Comparison of ENCODE assay signal across 1 cellular context in the genomic region with DNA sequence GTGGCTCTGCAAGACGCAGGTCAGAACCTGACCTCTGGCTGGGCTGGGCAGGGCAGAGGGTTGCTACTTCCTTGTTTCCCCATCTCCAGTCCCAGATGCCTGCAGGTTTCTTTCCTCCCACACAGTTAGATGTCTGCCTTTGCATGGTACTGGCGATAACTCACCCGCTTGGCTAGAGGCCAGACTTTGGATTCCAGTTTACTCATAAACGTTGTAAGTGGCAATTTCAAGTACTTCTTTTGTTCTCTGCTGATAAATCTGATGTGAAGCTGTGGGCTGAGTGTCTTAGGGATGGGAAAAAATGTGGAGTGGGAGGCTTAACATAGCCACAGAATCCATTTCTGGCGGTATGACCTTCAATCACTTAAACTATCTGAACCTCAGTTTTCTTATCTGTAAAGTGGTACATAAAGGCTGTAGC.
TF ChIP-seq lines count a peak whose summit lies in the region.

No MANE protein-coding gene starts in this region.

TF ChIP-seq in HEK293, 187 proteins besides CTCF, POLR2A, EP300 and RAD21 (continued from another document and continues in another):
- TF ChIP-seq, protein P1, sequence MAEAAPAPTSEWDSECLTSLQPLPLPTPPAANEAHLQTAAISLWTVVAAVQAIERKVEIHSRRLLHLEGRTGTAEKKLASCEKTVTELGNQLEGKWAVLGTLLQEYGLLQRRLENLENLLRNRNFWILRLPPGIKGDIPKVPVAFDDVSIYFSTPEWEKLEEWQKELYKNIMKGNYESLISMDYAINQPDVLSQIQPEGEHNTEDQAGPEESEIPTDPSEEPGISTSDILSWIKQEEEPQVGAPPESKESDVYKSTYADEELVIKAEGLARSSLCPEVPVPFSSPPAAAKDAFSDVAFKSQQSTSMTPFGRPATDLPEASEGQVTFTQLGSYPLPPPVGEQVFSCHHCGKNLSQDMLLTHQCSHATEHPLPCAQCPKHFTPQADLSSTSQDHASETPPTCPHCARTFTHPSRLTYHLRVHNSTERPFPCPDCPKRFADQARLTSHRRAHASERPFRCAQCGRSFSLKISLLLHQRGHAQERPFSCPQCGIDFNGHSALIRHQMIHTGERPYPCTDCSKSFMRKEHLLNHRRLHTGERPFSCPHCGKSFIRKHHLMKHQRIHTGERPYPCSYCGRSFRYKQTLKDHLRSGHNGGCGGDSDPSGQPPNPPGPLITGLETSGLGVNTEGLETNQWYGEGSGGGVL (tag by site-specific recombination; IDR thresholded peaks at IDR 0.05) = peak; percentile 43; the same call in 1 of the 2 replicates
- no peak for TF ChIP-seq ZNF510 (tag by site-specific recombination; IDR thresholded peaks at IDR 0.05; ENCODE audit: insufficient replicate concordance)
- TF ChIP-seq YY1 (tag by site-specific recombination; IDR thresholded peaks at IDR 0.05) = no peak
- TF ChIP-seq ZNF660 (tag by site-specific recombination; IDR thresholded peaks at IDR 0.05) = peak; percentile 70; the same call in 1 of the 2 replicates
- TF ChIP-seq ZNF184 (tag by site-specific recombination; IDR thresholded peaks at IDR 0.05) = no peak
- no peak for TF ChIP-seq ZNF121 (tag by site-specific recombination; IDR thresholded peaks at IDR 0.05)
- TF ChIP-seq, protein P2, sequence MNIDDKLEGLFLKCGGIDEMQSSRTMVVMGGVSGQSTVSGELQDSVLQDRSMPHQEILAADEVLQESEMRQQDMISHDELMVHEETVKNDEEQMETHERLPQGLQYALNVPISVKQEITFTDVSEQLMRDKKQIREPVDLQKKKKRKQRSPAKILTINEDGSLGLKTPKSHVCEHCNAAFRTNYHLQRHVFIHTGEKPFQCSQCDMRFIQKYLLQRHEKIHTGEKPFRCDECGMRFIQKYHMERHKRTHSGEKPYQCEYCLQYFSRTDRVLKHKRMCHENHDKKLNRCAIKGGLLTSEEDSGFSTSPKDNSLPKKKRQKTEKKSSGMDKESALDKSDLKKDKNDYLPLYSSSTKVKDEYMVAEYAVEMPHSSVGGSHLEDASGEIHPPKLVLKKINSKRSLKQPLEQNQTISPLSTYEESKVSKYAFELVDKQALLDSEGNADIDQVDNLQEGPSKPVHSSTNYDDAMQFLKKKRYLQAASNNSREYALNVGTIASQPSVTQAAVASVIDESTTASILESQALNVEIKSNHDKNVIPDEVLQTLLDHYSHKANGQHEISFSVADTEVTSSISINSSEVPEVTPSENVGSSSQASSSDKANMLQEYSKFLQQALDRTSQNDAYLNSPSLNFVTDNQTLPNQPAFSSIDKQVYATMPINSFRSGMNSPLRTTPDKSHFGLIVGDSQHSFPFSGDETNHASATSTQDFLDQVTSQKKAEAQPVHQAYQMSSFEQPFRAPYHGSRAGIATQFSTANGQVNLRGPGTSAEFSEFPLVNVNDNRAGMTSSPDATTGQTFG (tag by site-specific recombination; IDR thresholded peaks at IDR 0.05; ENCODE audit: borderline replicate concordance) = no peak
- no peak for TF ChIP-seq ZNF501 (tag by site-specific recombination; IDR thresholded peaks at IDR 0.05)
- no peak for TF ChIP-seq ZNF433 (tag by site-specific recombination; IDR thresholded peaks at IDR 0.05; ENCODE audit: low read depth)
- TF ChIP-seq, protein P3, sequence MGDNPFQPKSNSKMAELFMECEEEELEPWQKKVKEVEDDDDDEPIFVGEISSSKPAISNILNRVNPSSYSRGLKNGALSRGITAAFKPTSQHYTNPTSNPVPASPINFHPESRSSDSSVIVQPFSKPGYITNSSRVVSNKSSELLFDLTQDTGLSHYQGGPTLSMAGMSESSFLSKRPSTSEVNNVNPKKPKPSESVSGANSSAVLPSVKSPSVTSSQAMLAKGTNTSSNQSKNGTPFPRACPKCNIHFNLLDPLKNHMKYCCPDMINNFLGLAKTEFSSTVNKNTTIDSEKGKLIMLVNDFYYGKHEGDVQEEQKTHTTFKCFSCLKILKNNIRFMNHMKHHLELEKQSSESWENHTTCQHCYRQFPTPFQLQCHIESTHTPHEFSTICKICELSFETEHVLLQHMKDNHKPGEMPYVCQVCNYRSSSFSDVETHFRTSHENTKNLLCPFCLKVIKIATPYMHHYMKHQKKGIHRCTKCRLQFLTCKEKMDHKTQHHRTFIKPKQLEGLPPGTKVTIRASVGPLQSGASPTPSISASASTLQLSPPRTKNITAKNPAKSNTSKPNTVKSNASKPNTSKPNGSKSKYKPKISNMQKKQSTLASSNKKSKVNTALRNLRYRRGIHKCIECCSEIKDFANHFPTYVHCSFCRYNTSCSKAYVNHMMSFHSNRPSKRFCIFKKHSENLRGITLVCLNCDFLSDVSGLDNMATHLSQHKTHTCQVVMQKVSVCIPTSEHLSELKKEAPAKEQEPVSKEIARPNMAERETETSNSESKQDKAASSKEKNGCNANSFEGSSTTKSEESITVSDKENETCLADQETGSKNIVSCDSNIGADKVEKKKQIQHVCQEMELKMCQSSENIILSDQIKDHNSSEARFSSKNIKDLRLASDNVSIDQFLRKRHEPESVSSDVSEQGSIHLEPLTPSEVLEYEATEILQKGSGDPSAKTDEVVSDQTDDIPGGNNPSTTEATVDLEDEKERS (tag by site-specific recombination; IDR thresholded peaks at IDR 0.05) = no peak
- no peak for TF ChIP-seq YY2 (tag by site-specific recombination; IDR thresholded peaks at IDR 0.05)
- TF ChIP-seq ZNF664 (tag by site-specific recombination; IDR thresholded peaks at IDR 0.05) = peak; percentile 84
- TF ChIP-seq ZNF514 (tag by site-specific recombination; IDR thresholded peaks at IDR 0.05) = no peak
- TF ChIP-seq ZNF600 (tag by site-specific recombination; IDR thresholded peaks at IDR 0.05) = no peak
- TF ChIP-seq ZNF580 (tag by site-specific recombination; IDR thresholded peaks at IDR 0.05) = peak; percentile 88
- TF ChIP-seq ZNF704 (tag by site-specific recombination; IDR thresholded peaks at IDR 0.05) = no peak
- peak; percentile 79; the same call in 1 of the 2 replicates for TF ChIP-seq ZNF324 (tag by site-specific recombination; IDR thresholded peaks at IDR 0.05)
- TF ChIP-seq ZNF26 (tag by site-specific recombination; IDR thresholded peaks at IDR 0.05) = no peak
- no peak for TF ChIP-seq ZNF416 (tag by site-specific recombination; IDR thresholded peaks at IDR 0.05)
- no peak for TF ChIP-seq ZNF423 (tag by site-specific recombination; IDR thresholded peaks at IDR 0.05)
- TF ChIP-seq ZNF37A (tag by site-specific recombination; IDR thresholded peaks at IDR 0.05) = no peak
- TF ChIP-seq ZNF560 (tag by site-specific recombination; IDR thresholded peaks at IDR 0.05; ENCODE audit: borderline replicate concordance) = no peak
- TF ChIP-seq KLF1 (tag by site-specific recombination; IDR thresholded peaks at IDR 0.05) = no peak
- no peak for TF ChIP-seq ZNF133 (tag by site-specific recombination; IDR thresholded peaks at IDR 0.05)
- TF ChIP-seq GLIS1 (tag by site-specific recombination; IDR thresholded peaks at IDR 0.05) = peak; percentile 83
- TF ChIP-seq ZNF404 (tag by site-specific recombination; IDR thresholded peaks at IDR 0.05) = no peak
- no peak for TF ChIP-seq ZNF362 (tag by site-specific recombination; IDR thresholded peaks at IDR 0.05)
- TF ChIP-seq ZNF776 (tag by site-specific recombination; IDR thresholded peaks at IDR 0.05; ENCODE audit: borderline replicate concordance) = no peak
- TF ChIP-seq ZNF561 (tag by site-specific recombination; IDR thresholded peaks at IDR 0.05; ENCODE audit: borderline replicate concordance) = 0 out of 2 replicates have a peak, but pooled peaks have one; percentile 44
- peak; percentile 70 for TF ChIP-seq ZNF692 (tag by site-specific recombination; IDR thresholded peaks at IDR 0.05)
- TF ChIP-seq ATF2 (tag by site-specific recombination; IDR thresholded peaks at IDR 0.05; ENCODE audit: low read depth) = no peak
- no peak for TF ChIP-seq ZBTB10 (tag by site-specific recombination; IDR thresholded peaks at IDR 0.05)
- TF ChIP-seq KLF16 (tag by site-specific recombination; IDR thresholded peaks at IDR 0.05) = no peak
- peak; percentile 92 for TF ChIP-seq ZNF843 (tag by site-specific recombination; IDR thresholded peaks at IDR 0.05)
- no peak for TF ChIP-seq ZNF473 (tag by site-specific recombination; IDR thresholded peaks at IDR 0.05)
- TF ChIP-seq ZNF670 (tag by site-specific recombination; IDR thresholded peaks at IDR 0.05; ENCODE audit: low read depth) = no peak
- TF ChIP-seq ZNF391 (tag by site-specific recombination; IDR thresholded peaks at IDR 0.05; ENCODE audit: borderline replicate concordance, low read depth) = no peak; the same call in 1 of the 2 replicates
- no peak for TF ChIP-seq MEIS1 (CRISPR knock-in tag; IDR thresholded peaks at IDR 0.05; ENCODE audit: borderline replicate concordance)
- TF ChIP-seq ZNF571 (tag by site-specific recombination; IDR thresholded peaks at IDR 0.05) = no peak
- TF ChIP-seq, protein P4, sequence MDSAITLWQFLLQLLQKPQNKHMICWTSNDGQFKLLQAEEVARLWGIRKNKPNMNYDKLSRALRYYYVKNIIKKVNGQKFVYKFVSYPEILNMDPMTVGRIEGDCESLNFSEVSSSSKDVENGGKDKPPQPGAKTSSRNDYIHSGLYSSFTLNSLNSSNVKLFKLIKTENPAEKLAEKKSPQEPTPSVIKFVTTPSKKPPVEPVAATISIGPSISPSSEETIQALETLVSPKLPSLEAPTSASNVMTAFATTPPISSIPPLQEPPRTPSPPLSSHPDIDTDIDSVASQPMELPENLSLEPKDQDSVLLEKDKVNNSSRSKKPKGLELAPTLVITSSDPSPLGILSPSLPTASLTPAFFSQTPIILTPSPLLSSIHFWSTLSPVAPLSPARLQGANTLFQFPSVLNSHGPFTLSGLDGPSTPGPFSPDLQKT (IDR thresholded peaks at IDR 0.05; ENCODE audit: borderline replicate concordance, low read depth, low read length) = no peak
